In genomic region chr20:46690219-46691111, GRCh38 we compare ENCODE assay signal across 8 cellular contexts. TPM values are rescaled to one million over a fixed set of nuclear protein-coding genes. Genes with fewer than 3 reads are reported as not detected.
DNase-seq lines count a peak whose midpoint lies in the region; ATAC-seq, FAIRE-seq and TF ChIP-seq lines count a peak whose summit lies in the region.

No MANE protein-coding gene starts in this region.

- TF ChIP-seq POLR2A in suprapubic skin (IDR thresholded peaks at IDR 0.05): no peak

- H3K27me3 ChIP-seq in suprapubic skin: no peaks in the 10 kb centered on the region

- no peak for ATAC-seq in activated CD4-positive, alpha-beta T cell treated with anti-CD3 and anti-CD28 coated beads for 36 hours
- ATAC-seq in GM21515 (IDR thresholded peaks at IDR 0.05; ENCODE audit: unreplicated experiment): no peak

- peak overlapping the region; percentile 91 for H3K27ac Mint-ChIP-seq in activated CD4-positive, alpha-beta T cell treated with anti-CD3 and anti-CD28 coated beads for 36 hours
- peak overlapping the region; percentile 54 for H3K27ac Mint-ChIP-seq in activated naive CD8-positive, alpha-beta T cell

- H3K9me3 ChIP-seq in kidney (ENCODE audit: control insufficient read depth in 1 of 2, low read length in 2 of 2) (no peaks in the 10 kb centered on the region), suprapubic skin (no peaks in the 10 kb centered on the region)

- H3K27ac ChIP-seq in kidney (ENCODE audit: low read depth in 2 of 2, low read length in 2 of 2) (no peak overlapping the region), suprapubic skin (peak overlapping the region; percentile 97)

- TF ChIP-seq CTCF in kidney (IDR thresholded peaks at IDR 0.05; ENCODE audit: borderline replicate concordance, extremely low read depth, insufficient read depth) (no peak), suprapubic skin (IDR thresholded peaks at IDR 0.05) (no peak)

- peaks cover 0 to 14% of the 10 kb centered on the region in 2 donors for H3K36me3 ChIP-seq in kidney (ENCODE audit: control insufficient read depth in 1 of 2, insufficient read depth in 2 of 2, low read length in 2 of 2)
- H3K36me3 ChIP-seq in suprapubic skin: peaks cover 3% of the 10 kb centered on the region

- H3K4me3 ChIP-seq in kidney (ENCODE audit: low read length in 2 of 2) (peak overlapping the region; percentile 86 to 89), suprapubic skin (peak overlapping the region; percentile 83)

- no peak for TF ChIP-seq EP300 in suprapubic skin (IDR thresholded peaks at IDR 0.05)

- peak overlapping the region; percentile 91 for H3K4me3 Mint-ChIP-seq in activated CD4-positive, alpha-beta T cell treated with anti-CD3 and anti-CD28 coated beads for 36 hours
- H3K4me3 Mint-ChIP-seq in activated naive CD8-positive, alpha-beta T cell: peak overlapping the region; percentile 95

- WGBS in suprapubic skin: 56% methylated on average over 13 of the region's 13 CpGs

- POLR2A ChIA-PET in activated CD4-positive, alpha-beta T cell treated with anti-CD3 and anti-CD28 coated beads for 36 hours (lab: Charles Lee): interaction anchor here (0.9 kb wide), 1 partner anchor 177 kb away, joined by 3 read pairs; the partner anchor contains the start of gene ZNF334

- FAIRE-seq in kidney (lab: Jason Lieb, UNC): no peak

- intact Hi-C loops in activated CD4-positive, alpha-beta T cell treated with anti-CD3 and anti-CD28 coated beads for 36 hours (cut with DNase I, micrococcal nuclease): no loop called here
- intact Hi-C loops in kidney (cut with DNase I): no loop called here

- no peak for DNase-seq in activated CD4-positive, alpha-beta T cell treated with anti-CD3 and anti-CD28 coated beads for 36 hours
- no peak for DNase-seq in activated CD4-positive, alpha-beta T cell treated with anti-CD3 and anti-CD28 coated beads for 48 hours
- DNase-seq in kidney: no peak
- DNase-seq in suprapubic skin (ENCODE audit: low spot score in 2 of 2): no peak
- DNase-seq in NCI-H510A (lab: John Stamatoyannopoulos, UW): no peak
- DNase-seq in hippocampal formation (lab: John Stamatoyannopoulos, UW): no peak

- peaks cover 17% of the 10 kb centered on the region for H3K36me3 Mint-ChIP-seq in activated CD4-positive, alpha-beta T cell treated with anti-CD3 and anti-CD28 coated beads for 36 hours (ENCODE audit: low read depth)
- peaks cover 3% of the 10 kb centered on the region for H3K36me3 Mint-ChIP-seq in activated naive CD8-positive, alpha-beta T cell

- H3K27me3 Mint-ChIP-seq in activated CD4-positive, alpha-beta T cell treated with anti-CD3 and anti-CD28 coated beads for 36 hours: no peaks in the 10 kb centered on the region
- H3K27me3 Mint-ChIP-seq in activated naive CD8-positive, alpha-beta T cell: no peaks in the 10 kb centered on the region

- no peaks in the 10 kb centered on the region for H3K9me3 Mint-ChIP-seq in activated CD4-positive, alpha-beta T cell treated with anti-CD3 and anti-CD28 coated beads for 36 hours (ENCODE audit: low read depth)
- no peaks in the 10 kb centered on the region for H3K9me3 Mint-ChIP-seq in activated naive CD8-positive, alpha-beta T cell (ENCODE audit: low read depth)

- peak overlapping the region in 1 of 2 donors; percentile 74 for H3K9ac ChIP-seq in kidney (ENCODE audit: low read length in 2 of 2)

- H3K4me1 ChIP-seq in kidney (ENCODE audit: control insufficient read depth in 1 of 2, insufficient read depth in 1 of 2, low read depth in 1 of 2, low read length in 2 of 2) (peaks cover 9% of the 10 kb centered on the region in 2 donors), suprapubic skin (peaks cover 25% of the 10 kb centered on the region)

- H3K4me1 Mint-ChIP-seq in activated CD4-positive, alpha-beta T cell treated with anti-CD3 and anti-CD28 coated beads for 36 hours: peaks cover 39% of the 10 kb centered on the region
- H3K4me1 Mint-ChIP-seq in activated naive CD8-positive, alpha-beta T cell (ENCODE audit: low read depth): peaks cover 47% of the 10 kb centered on the region

- CTCF ChIA-PET in activated CD4-positive, alpha-beta T cell treated with anti-CD3 and anti-CD28 coated beads for 36 hours (lab: Charles Lee): interaction anchor here (1.6 to 1.9 kb wide), 2 partner anchors 9 to 385 kb away, joined by 4 to 10 read pairs; no protein-coding TSS in a partner anchor

RNA-seq across cellular contexts. Expression of gene TP53RK, which starts 1.2 kb away (rescaled TPM):
- total RNA-seq in activated CD4-positive, alpha-beta T cell treated with anti-CD3 and anti-CD28 coated beads for 36 hours: 10 to 100 TPM; 11.2 to 12.1 TPM
- total RNA-seq in kidney: 11.0 TPM
- polyA plus RNA-seq in kidney (ENCODE audit: insufficient read depth, low read depth, low replicate concordance): 9.3 TPM
- 10 to 100 TPM; 15.0 to 27.0 (median 25.8) TPM for total RNA-seq in suprapubic skin

RNA-seq across cellular contexts. Expression of gene SLC2A10, which starts 19.0 kb away (rescaled TPM):
- not detected for total RNA-seq in activated CD4-positive, alpha-beta T cell treated with anti-CD3 and anti-CD28 coated beads for 36 hours
- total RNA-seq in kidney: 7.1 TPM
- 3.7 TPM for polyA plus RNA-seq in kidney (ENCODE audit: insufficient read depth, low read depth, low replicate concordance)
- total RNA-seq in suprapubic skin: 1 to 10 TPM; 2.6 to 8.1 (median 5.5) TPM

RNA-seq across cellular contexts. Expression of gene SLC13A3, which starts 39.2 kb away (rescaled TPM):
- under 1 TPM; 0.07 TPM for total RNA-seq in activated CD4-positive, alpha-beta T cell treated with anti-CD3 and anti-CD28 coated beads for 36 hours
- 31.5 TPM for total RNA-seq in kidney
- 241 TPM for polyA plus RNA-seq in kidney (ENCODE audit: insufficient read depth, low read depth, low replicate concordance)
- total RNA-seq in suprapubic skin: 1 to 10 TPM; 1.1 to 8.9 (median 4.2) TPM
